ENCODE assay signal across 12 cellular contexts in the genomic region with DNA sequence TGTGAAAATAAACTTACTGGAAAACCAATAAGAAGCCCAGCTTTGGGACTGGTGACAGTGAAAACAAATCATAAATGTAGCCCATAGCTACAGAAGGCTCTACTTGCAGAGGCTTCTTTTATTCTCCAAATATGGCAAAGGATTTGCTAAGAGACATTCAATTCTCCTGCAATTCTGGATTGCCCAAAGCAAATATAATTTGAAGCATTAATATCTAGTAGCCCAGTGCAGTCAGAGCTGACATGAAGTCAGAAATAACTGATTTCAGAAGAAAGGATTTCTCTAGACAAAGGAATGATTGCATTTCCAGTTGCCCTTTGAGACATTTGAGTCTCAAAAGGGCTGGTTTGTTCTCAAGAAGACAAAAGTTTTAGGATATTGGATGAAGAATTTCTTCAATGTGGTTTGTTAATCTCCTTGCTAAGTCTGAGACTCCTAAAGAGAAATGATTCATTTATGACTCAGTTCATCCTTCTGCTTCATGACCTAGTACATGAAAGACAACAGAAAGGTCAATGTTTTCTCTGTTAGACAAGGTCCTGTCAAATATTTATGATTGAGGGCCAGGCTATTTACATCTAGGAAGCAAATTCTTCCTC. TPM values are rescaled to one million over a fixed set of nuclear protein-coding genes. Genes with fewer than 3 reads are reported as not detected.
DNase-seq lines count a peak whose midpoint lies in the region; ATAC-seq and TF ChIP-seq lines count a peak whose summit lies in the region.
"Had no signal": no experiment of that assay in that cellular context is flagged by ENCODE, and none has a peak within 500 bp of the region (broad histone marks: within the 10 kb centered on the region; RNA-seq: fewer than 3 reads in every experiment).

No MANE protein-coding gene starts in this region.

- H3K4me3 ChIP-seq in astrocyte of the spinal cord (ENCODE audit: low read depth, low read length) (no peak overlapping the region), subcutaneous abdominal adipose tissue (ENCODE audit: low read depth in 1 of 5, low read length in 5 of 5) (no peak overlapping the region)
- H3K4me3 ChIP-seq: MG63 had no signal

- no peak for DNase-seq in activated CD8-positive, alpha-beta T cell treated with anti-CD3 and anti-CD28 coated beads for 36 hours
- DNase-seq in activated CD8-positive, alpha-beta T cell treated with anti-CD3 and anti-CD28 coated beads, Interleukin-2, amount 10 ng/mL, durations not matched to agents 7 days and 5 days = no peak
- DNase-seq in astrocyte of the spinal cord (ENCODE audit: low read depth, low spot score) (peak; percentile 82), iris pigment epithelial cell (ENCODE audit: low read depth) (peak; percentile 89), epidermal melanocyte (ENCODE audit: insufficient read length, low spot score) (no peak)
- DNase-seq in activated CD4-positive, alpha-beta T cell treated with anti-CD3 and anti-CD28 coated beads, Interleukin-2, amount 10 ng/mL, durations not matched to agents 7 days and 5 days = no peak
- DNase-seq in activated CD4-positive, alpha-beta T cell treated with anti-CD3 and anti-CD28 coated beads, Interleukin-2, amount 50 U/mL, for 1 hour = no peak
- DNase-seq: activated T-cell treated with anti-CD3 and anti-CD28 coated beads, Interleukin-2, amount 50 U/mL, for 1 hour; MG63; NCI-H524 treated with DMSO at 0.1 percent for 48 hours had no signal

- H3K36me3 ChIP-seq in subcutaneous abdominal adipose tissue (ENCODE audit: control insufficient read depth in 5 of 5, insufficient read depth in 5 of 5, low read length in 5 of 5) = no peaks in the 10 kb centered on the region
- H3K36me3 ChIP-seq: MG63 had no signal

- H3K4me3 Mint-ChIP-seq in activated CD8-positive, alpha-beta T cell treated with anti-CD3 and anti-CD28 coated beads for 36 hours = no peak overlapping the region
- no peak overlapping the region for H3K4me3 Mint-ChIP-seq in activated CD8-positive, alpha-beta T cell treated with anti-CD3 and anti-CD28 coated beads, Interleukin-2, amount 10 ng/mL, durations not matched to agents 7 days and 5 days
- no peak overlapping the region for H3K4me3 Mint-ChIP-seq in activated CD4-positive, alpha-beta T cell treated with anti-CD3 and anti-CD28 coated beads, Interleukin-2, amount 10 ng/mL, durations not matched to agents 7 days and 5 days
- H3K4me3 Mint-ChIP-seq: T-helper 1 cell treated with Interleukin-12 subunit alpha and Interleukin-12 subunit beta and Interleukin-4 antibody, amounts not matched to agents 30 μg/mL and 1 μg/mL, for 36 hours had no signal

- H3K27ac Mint-ChIP-seq in activated CD8-positive, alpha-beta T cell treated with anti-CD3 and anti-CD28 coated beads for 36 hours = no peak overlapping the region
- H3K27ac Mint-ChIP-seq in activated CD8-positive, alpha-beta T cell treated with anti-CD3 and anti-CD28 coated beads, Interleukin-2, amount 10 ng/mL, durations not matched to agents 7 days and 5 days = no peak overlapping the region
- H3K27ac Mint-ChIP-seq in activated CD4-positive, alpha-beta T cell treated with anti-CD3 and anti-CD28 coated beads, Interleukin-2, amount 10 ng/mL, durations not matched to agents 7 days and 5 days = no peak overlapping the region
- H3K27ac Mint-ChIP-seq: T-helper 1 cell treated with Interleukin-12 subunit alpha and Interleukin-12 subunit beta and Interleukin-4 antibody, amounts not matched to agents 30 μg/mL and 1 μg/mL, for 36 hours had no signal

- H3K27me3 ChIP-seq in subcutaneous abdominal adipose tissue (ENCODE audit: control insufficient read depth in 5 of 5, insufficient read depth in 4 of 5, low read length in 5 of 5) = no peaks in the 10 kb centered on the region
- H3K27me3 ChIP-seq: MG63 had no signal

- POLR2A ChIA-PET in activated CD8-positive, alpha-beta T cell treated with anti-CD3 and anti-CD28 coated beads for 36 hours (lab: Charles Lee) = no interaction called here
- POLR2A ChIA-PET in activated CD8-positive, alpha-beta T cell treated with anti-CD3 and anti-CD28 coated beads, Interleukin-2, amount 10 ng/mL, durations not matched to agents 7 days and 5 days (lab: Charles Lee) = no interaction called here
- POLR2A ChIA-PET in activated CD4-positive, alpha-beta T cell treated with anti-CD3 and anti-CD28 coated beads, Interleukin-2, amount 10 ng/mL, durations not matched to agents 7 days and 5 days (lab: Charles Lee) = no interaction called here

- peaks cover 0 to 6% (median 0%) of the 10 kb centered on the region in 5 donors for H3K9me3 ChIP-seq in subcutaneous abdominal adipose tissue (ENCODE audit: control insufficient read depth in 5 of 5, low read length in 5 of 5)

- intact Hi-C loops in activated CD8-positive, alpha-beta T cell treated with anti-CD3 and anti-CD28 coated beads for 36 hours (cut with micrococcal nuclease) = no loop called here

- no peaks in the 10 kb centered on the region for H3K36me3 Mint-ChIP-seq in activated CD8-positive, alpha-beta T cell treated with anti-CD3 and anti-CD28 coated beads for 36 hours (ENCODE audit: low read depth)
- H3K36me3 Mint-ChIP-seq in activated CD8-positive, alpha-beta T cell treated with anti-CD3 and anti-CD28 coated beads, Interleukin-2, amount 10 ng/mL, durations not matched to agents 7 days and 5 days (ENCODE audit: low read depth) = no peaks in the 10 kb centered on the region
- no peaks in the 10 kb centered on the region for H3K36me3 Mint-ChIP-seq in activated CD4-positive, alpha-beta T cell treated with anti-CD3 and anti-CD28 coated beads, Interleukin-2, amount 10 ng/mL, durations not matched to agents 7 days and 5 days (ENCODE audit: low read depth)

- H3K9ac ChIP-seq in subcutaneous abdominal adipose tissue (ENCODE audit: low read length in 5 of 5) = no peak overlapping the region

- peaks cover 7% of the 10 kb centered on the region for H3K4me1 Mint-ChIP-seq in activated CD8-positive, alpha-beta T cell treated with anti-CD3 and anti-CD28 coated beads for 36 hours (ENCODE audit: low read depth)
- H3K4me1 Mint-ChIP-seq in activated CD8-positive, alpha-beta T cell treated with anti-CD3 and anti-CD28 coated beads, Interleukin-2, amount 10 ng/mL, durations not matched to agents 7 days and 5 days (ENCODE audit: low read depth) = no peaks in the 10 kb centered on the region
- H3K4me1 Mint-ChIP-seq in activated CD4-positive, alpha-beta T cell treated with anti-CD3 and anti-CD28 coated beads, Interleukin-2, amount 10 ng/mL, durations not matched to agents 7 days and 5 days = no peaks in the 10 kb centered on the region

- H3K9me3 Mint-ChIP-seq in activated CD8-positive, alpha-beta T cell treated with anti-CD3 and anti-CD28 coated beads for 36 hours = peaks cover 5% of the 10 kb centered on the region
- H3K9me3 Mint-ChIP-seq in activated CD8-positive, alpha-beta T cell treated with anti-CD3 and anti-CD28 coated beads, Interleukin-2, amount 10 ng/mL, durations not matched to agents 7 days and 5 days (ENCODE audit: insufficient read depth) = no peaks in the 10 kb centered on the region
- H3K9me3 Mint-ChIP-seq in activated CD4-positive, alpha-beta T cell treated with anti-CD3 and anti-CD28 coated beads, Interleukin-2, amount 10 ng/mL, durations not matched to agents 7 days and 5 days = peaks cover 11% of the 10 kb centered on the region

- in situ Hi-C loops in astrocyte of the spinal cord (cut with HindIII; ENCODE audit: low sequenced_read_pairs) = no loop called here

- peak; percentile 55 for ATAC-seq in activated CD8-positive, alpha-beta T cell treated with anti-CD3 and anti-CD28 coated beads for 36 hours
- ATAC-seq in activated CD8-positive, alpha-beta T cell treated with anti-CD3 and anti-CD28 coated beads, Interleukin-2, amount 10 ng/mL, durations not matched to agents 7 days and 5 days = no peak

- no peak for TF ChIP-seq CTCF in activated CD8-positive, alpha-beta T cell treated with anti-CD3 and anti-CD28 coated beads for 36 hours (IDR thresholded peaks at IDR 0.05)
- no peak for TF ChIP-seq CTCF in astrocyte of the spinal cord (IDR thresholded peaks at IDR 0.05; ENCODE audit: low read depth, low read length)

- H3K27me3 Mint-ChIP-seq in activated CD8-positive, alpha-beta T cell treated with anti-CD3 and anti-CD28 coated beads for 36 hours = peaks cover 5% of the 10 kb centered on the region
- H3K27me3 Mint-ChIP-seq in activated CD8-positive, alpha-beta T cell treated with anti-CD3 and anti-CD28 coated beads, Interleukin-2, amount 10 ng/mL, durations not matched to agents 7 days and 5 days (ENCODE audit: low read depth) = no peaks in the 10 kb centered on the region
- peaks cover 12% of the 10 kb centered on the region for H3K27me3 Mint-ChIP-seq in activated CD4-positive, alpha-beta T cell treated with anti-CD3 and anti-CD28 coated beads, Interleukin-2, amount 10 ng/mL, durations not matched to agents 7 days and 5 days

- peak overlapping the region; percentile 47 for H3K27ac ChIP-seq in subcutaneous abdominal adipose tissue (ENCODE audit: low read depth, low read length)

- peaks cover 0 to 27% (median 27%) of the 10 kb centered on the region in 5 donors for H3K4me1 ChIP-seq in subcutaneous abdominal adipose tissue (ENCODE audit: control insufficient read depth in 5 of 5, insufficient read depth in 5 of 5, low read length in 5 of 5)

- CTCF ChIA-PET in activated CD8-positive, alpha-beta T cell treated with anti-CD3 and anti-CD28 coated beads for 36 hours (lab: Charles Lee) = interaction anchor here (2.8 kb wide), 1 partner anchor 31 kb away, joined by 8 read pairs; no protein-coding TSS in a partner anchor
- CTCF ChIA-PET in activated CD8-positive, alpha-beta T cell treated with anti-CD3 and anti-CD28 coated beads, Interleukin-2, amount 10 ng/mL, durations not matched to agents 7 days and 5 days (lab: Charles Lee) = no interaction called here
- CTCF ChIA-PET in activated CD4-positive, alpha-beta T cell treated with anti-CD3 and anti-CD28 coated beads, Interleukin-2, amount 10 ng/mL, durations not matched to agents 7 days and 5 days (lab: Charles Lee) = no interaction called here

RNA-seq across cellular contexts. Expression of a gene that starts 27.8 kb away (rescaled TPM):
- under 1 TPM; 0.94 to 0.99 TPM for total RNA-seq in activated CD8-positive, alpha-beta T cell treated with anti-CD3 and anti-CD28 coated beads for 36 hours
- not detected for total RNA-seq in activated CD8-positive, alpha-beta T cell treated with anti-CD3 and anti-CD28 coated beads, Interleukin-2, amount 10 ng/mL, durations not matched to agents 7 days and 5 days
- not detected for total RNA-seq in activated CD4-positive, alpha-beta T cell treated with anti-CD3 and anti-CD28 coated beads, Interleukin-2, amount 10 ng/mL, durations not matched to agents 7 days and 5 days

Comparison
In these comparisons a context has a peak if more than half of its experiments do, and no peak if none do; other contexts are left out.
1. DNase-seq: peak in astrocyte of the spinal cord (single experiment) and iris pigment epithelial cell (single experiment); none in activated CD8-positive, alpha-beta T cell treated with anti-CD3 and anti-CD28 coated beads for 36 hours (single experiment), activated CD8-positive, alpha-beta T cell treated with anti-CD3 and anti-CD28 coated beads, Interleukin-2, amount 10 ng/mL, durations not matched to agents 7 days and 5 days (single experiment), epidermal melanocyte (single experiment), activated CD4-positive, alpha-beta T cell treated with anti-CD3 and anti-CD28 coated beads, Interleukin-2, amount 10 ng/mL, durations not matched to agents 7 days and 5 days (single experiment) and activated CD4-positive, alpha-beta T cell treated with anti-CD3 and anti-CD28 coated beads, Interleukin-2, amount 50 U/mL, for 1 hour (single experiment).